1 cellular context compared by ENCODE assay signal in the genomic region with DNA sequence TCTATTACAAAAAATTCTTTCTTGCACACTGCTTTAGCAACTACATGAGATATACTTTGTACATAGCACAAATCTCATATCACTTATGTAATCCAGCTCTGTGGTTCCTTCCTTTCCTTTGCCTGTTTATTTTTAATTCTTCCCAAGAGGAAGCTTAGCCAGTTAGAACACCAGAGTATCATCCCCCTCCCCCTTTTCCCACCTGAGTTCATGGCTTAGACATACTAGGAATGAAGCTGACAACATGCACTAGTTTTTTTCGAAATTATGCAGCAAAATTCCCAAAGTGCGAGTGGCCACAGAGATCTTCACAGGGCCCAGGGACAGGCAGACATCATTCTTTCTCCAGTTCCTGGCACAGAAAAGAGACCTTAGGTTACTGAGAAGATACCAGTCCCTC.
TF ChIP-seq lines count a peak whose summit lies in the region.

No MANE protein-coding gene starts in this region.

TF ChIP-seq in HepG2, 621 proteins besides CTCF, POLR2A, EP300 and RAD21:
- TF ChIP-seq E2F5 (CRISPR knock-in tag; conservative IDR thresholded peaks at IDR 0.05) (no peak), SRSF1 (optimal IDR thresholded peaks at IDR 0.05; ENCODE audit: low read depth, low read length) (no peak), KAT7 (CRISPR knock-in tag; IDR thresholded peaks at IDR 0.05; ENCODE audit: borderline replicate concordance) (no peak), TAF1 (CRISPR knock-in tag; IDR thresholded peaks at IDR 0.05) (no peak), ZNF562 (CRISPR knock-in tag; IDR thresholded peaks at IDR 0.05; ENCODE audit: borderline replicate concordance) (no peak), MATR3 (CRISPR knock-in tag; IDR thresholded peaks at IDR 0.05) (no peak), TCF7 (IDR thresholded peaks at IDR 0.05; ENCODE audit: low read depth) (no peak), ZNF3 (CRISPR knock-in tag; IDR thresholded peaks at IDR 0.05) (no peak), ATF2 (CRISPR knock-in tag; IDR thresholded peaks at IDR 0.05) (no peak), ATF1 (CRISPR knock-in tag; IDR thresholded peaks at IDR 0.05) (no peak), CBFB (CRISPR knock-in tag; IDR thresholded peaks at IDR 0.05) (no peak), ZNF367 (CRISPR knock-in tag; IDR thresholded peaks at IDR 0.05; ENCODE audit: borderline replicate concordance) (no peak), THAP8 (CRISPR knock-in tag; IDR thresholded peaks at IDR 0.05; ENCODE audit: borderline replicate concordance) (no peak)
TF ChIP-seq in HepG2: peak in this region for 0.
